ENCODE assay signal across 8 cellular contexts in the genomic region with DNA sequence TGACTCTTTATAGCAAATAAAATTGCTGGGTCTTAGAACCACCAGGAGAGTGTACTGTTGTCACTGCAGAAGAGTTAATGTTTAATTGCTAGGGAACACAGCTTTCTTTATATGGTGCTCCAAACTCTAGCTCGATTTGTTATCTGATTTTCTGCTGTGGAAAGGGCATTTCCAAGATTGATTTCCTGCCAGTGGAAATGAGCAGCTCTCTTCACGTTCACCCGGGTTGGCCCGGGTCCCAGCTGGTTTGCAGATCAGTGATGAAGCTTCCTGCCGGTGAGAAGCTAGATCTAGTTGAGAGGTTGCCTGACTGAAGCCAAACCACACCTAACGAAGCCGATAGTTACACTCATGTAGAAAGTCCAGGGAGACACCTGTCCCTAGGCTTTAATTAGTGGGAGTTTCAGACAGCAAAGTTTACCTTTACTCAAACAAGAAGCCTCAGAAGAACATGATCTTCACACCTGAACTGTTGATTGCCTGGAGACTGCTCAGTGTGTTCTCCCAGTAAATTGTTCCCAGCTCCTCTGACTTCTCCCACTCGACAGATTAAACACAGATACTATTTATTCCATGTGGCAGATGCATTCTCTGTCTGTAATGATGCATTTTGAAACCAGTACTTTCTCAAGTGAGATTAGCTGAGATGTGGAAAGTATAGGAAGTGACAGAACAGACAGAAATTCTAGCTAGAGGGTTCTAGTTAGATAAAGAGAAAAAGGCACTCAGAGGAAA. TPM values are rescaled to one million over a fixed set of nuclear protein-coding genes. Genes with fewer than 3 reads are reported as not detected.
DNase-seq lines count a peak whose midpoint lies in the region; ATAC-seq and TF ChIP-seq lines count a peak whose summit lies in the region.

No MANE protein-coding gene starts in this region.

- BruUV-seq in A673 (replicated peaks; lab: Mats Ljungman, UMichigan): no TSS peak

- CTCF ChIA-PET in A673 (lab: Charles Lee): interaction anchor here (0.6 kb wide), 1 partner anchor 18 kb away, joined by 6 read pairs; no protein-coding TSS in a partner anchor

- H3K4me3 ChIP-seq in A673 (ENCODE audit: low read depth, low read length, poor library complexity, severe bottlenecking) (no peak overlapping the region), foreskin fibroblast (ENCODE audit: low read depth in 1 of 2, low read length in 2 of 2) (no peak overlapping the region), skin epidermis (peak overlapping the region in 2 of 7 experiments; percentile 2 to 11)

- intact Hi-C loops in A673 (cut with micrococcal nuclease; ENCODE audit: unreplicated experiment): no loop called here

- ATAC-seq in GM18511 (IDR thresholded peaks at IDR 0.05; ENCODE audit: unreplicated experiment) (peak; percentile 70), HG02885 (IDR thresholded peaks at IDR 0.05; ENCODE audit: poor library complexity, unreplicated experiment) (peak; percentile 73)

- peak; percentile 41 for DNase-seq in A673 (ENCODE audit: low spot score)
- DNase-seq in NCI-H2081 treated with DMSO at 0.1 percent for 48 hours (lab: John Stamatoyannopoulos, UW): peak; percentile 9
- DNase-seq in activated T-cell treated with anti-CD3 and anti-CD28 coated beads for 48 hours (ENCODE audit: low read depth): peak; percentile 53
- peak; percentile 44 to 66 for DNase-seq in foreskin fibroblast
- no peak for DNase-seq in SK-N-DZ (ENCODE audit: low spot score)

- H3K9me3 ChIP-seq in A673 (ENCODE audit: low read depth, low read length, poor library complexity, severe bottlenecking): no peaks in the 10 kb centered on the region

- H3K36me3 ChIP-seq in A673 (ENCODE audit: insufficient read depth, low read length, poor library complexity, severe bottlenecking): no peaks in the 10 kb centered on the region

- H3K27me3 ChIP-seq in A673 (replicated peaks; ENCODE audit: insufficient read depth, low read depth, low read length, poor library complexity): no peaks in the 10 kb centered on the region

- H3K4me1 ChIP-seq in A673 (ENCODE audit: insufficient read depth, low read length, poor library complexity, severe bottlenecking): peaks cover 6% of the 10 kb centered on the region

- POLR2A ChIA-PET in A673 (lab: Charles Lee; ENCODE audit: low non-redundant PET): interaction anchor here (0.6 kb wide), 1 partner anchor 16 kb away, joined by 4 read pairs; no protein-coding TSS in a partner anchor

- H3K27ac ChIP-seq in A673 (ENCODE audit: low read depth, low read length, poor library complexity, severe bottlenecking): no peak overlapping the region
- peak overlapping the region in 14 of 21 experiments; percentile 6 to 88 (median 54) for H3K27ac ChIP-seq in skin epidermis

- no peak for TF ChIP-seq CTCF in A673 (conservative IDR thresholded peaks at IDR 0.05; ENCODE audit: low read depth, low read length)
- peak; percentile 1 for TF ChIP-seq CTCF in foreskin fibroblast (IDR thresholded peaks at IDR 0.05; ENCODE audit: low read depth, low read length)

RNA-seq across cellular contexts. Expression of a gene that starts 27.8 kb away (rescaled TPM):
- 1.5 and 3.8 TPM in 2 replicates for total RNA-seq in A673 (2021)
- 63.1 and 66.3 TPM in 2 replicates for polyA plus RNA-seq in SK-N-DZ (2014; cell fraction: cytosol; rRNA removed)
- polyA plus RNA-seq in SK-N-DZ (2014; cell fraction: nucleus; rRNA removed): 14.9 and 19.3 TPM in 2 replicates

RNA-seq across cellular contexts. Expression of a gene that starts 30.3 kb away (rescaled TPM):
- total RNA-seq in A673 (2021): 16.9 and 25.7 TPM in 2 replicates
- polyA plus RNA-seq in SK-N-DZ (2014; cell fraction: cytosol; rRNA removed): 18.0 and 22.3 TPM in 2 replicates
- 185 and 253 TPM in 2 replicates for polyA plus RNA-seq in SK-N-DZ (2014; cell fraction: nucleus; rRNA removed)
